ENCODE assay signal across 7 cellular contexts in the genomic region with DNA sequence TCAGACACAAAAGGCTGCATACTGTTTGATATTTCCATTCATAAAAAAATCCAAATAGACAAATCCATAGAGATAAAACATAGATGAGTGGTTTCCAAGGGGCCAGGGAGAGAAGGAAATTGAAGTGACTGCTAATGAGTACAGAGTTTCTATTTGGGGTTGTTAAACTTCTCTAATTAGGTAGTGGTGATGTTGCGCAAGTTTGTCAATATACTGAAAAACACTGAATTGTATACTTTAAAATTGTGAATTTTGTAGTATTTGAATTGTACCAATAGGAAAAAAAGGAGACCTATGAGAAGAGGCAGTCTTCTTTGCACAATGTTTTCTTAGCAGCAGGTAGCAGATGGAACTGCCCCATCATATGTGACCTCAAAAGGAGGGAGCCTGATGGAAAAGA.
"Had no signal": no experiment of that assay in that cellular context is flagged by ENCODE, and none has a peak within 500 bp of the region (broad histone marks: within the 10 kb centered on the region; RNA-seq: fewer than 3 reads in every experiment).

No MANE protein-coding gene starts in this region.

- H3K4me2 ChIP-seq: GM23338 had no signal

- H3K36me3 Mint-ChIP-seq: IgD-negative memory B cell had no signal

- H3K9me3 Mint-ChIP-seq: GM23338 had no signal

- H3K36me3 ChIP-seq: HAP-1 had no signal

- H3K4me1 Mint-ChIP-seq: GM23338, IgD-negative memory B cell had no signal

- DNase-seq: H7, KG1 had no signal

- FAIRE-seq: HTR-8/SVneo had no signal

- H3K4me3 ChIP-seq: GM23338, HAP-1 had no signal

- H3K9me3 ChIP-seq: HAP-1 had no signal

- H3K4me3 Mint-ChIP-seq: GM23338, IgD-negative memory B cell had no signal

- H3K27ac Mint-ChIP-seq: GM23338, IgD-negative memory B cell had no signal

- H3K27me3 Mint-ChIP-seq: IgD-negative memory B cell had no signal

- H3K4me1 ChIP-seq: HAP-1 had no signal

- H2AFZ ChIP-seq: GM23338 had no signal

- ATAC-seq: GM23338, HCT116 had no signal
